8 cellular contexts compared by ENCODE assay signal in the genomic region with DNA sequence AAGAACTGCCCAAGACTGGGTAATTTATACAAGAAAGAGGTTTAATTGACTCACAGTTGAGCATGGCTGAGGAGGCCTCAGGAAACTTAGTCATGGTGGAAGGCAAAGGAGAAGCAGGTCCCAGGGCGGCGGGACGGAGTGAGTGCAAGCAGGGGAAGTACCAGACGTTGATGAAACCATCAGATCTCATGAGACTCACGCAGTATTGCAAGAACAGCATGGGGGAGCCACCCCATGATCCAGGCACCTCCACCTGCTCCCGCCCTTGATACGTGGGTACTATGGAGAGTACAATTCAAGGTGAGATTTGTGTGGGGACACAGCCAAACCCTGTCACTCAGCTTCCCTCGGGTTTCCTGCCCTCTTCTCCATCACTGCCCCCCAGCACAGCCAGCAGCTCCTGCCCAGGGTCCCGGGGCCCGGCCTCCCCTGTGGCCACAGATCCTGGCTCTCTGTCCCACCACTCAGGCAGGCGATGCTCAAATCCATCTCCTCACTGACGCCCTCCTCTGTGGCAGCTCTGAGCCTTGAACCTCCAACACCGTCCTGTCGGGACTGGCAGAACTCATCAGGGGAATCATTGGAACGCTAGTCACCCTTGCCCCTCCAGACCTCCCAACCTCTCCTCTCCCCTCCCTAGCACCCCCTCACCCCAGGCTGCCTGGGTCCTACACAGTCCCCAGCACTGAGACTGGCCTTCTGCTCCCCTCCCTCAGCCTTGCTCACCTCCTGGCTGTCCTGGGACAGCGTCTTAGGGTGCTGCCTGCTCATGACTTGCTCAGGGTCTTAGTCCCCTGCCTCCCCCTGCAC. TPM values are rescaled to one million over a fixed set of nuclear protein-coding genes. Genes with fewer than 3 reads are reported as not detected.
DNase-seq lines count a peak whose midpoint lies in the region; ATAC-seq and TF ChIP-seq lines count a peak whose summit lies in the region.

No MANE protein-coding gene starts in this region.

- no peaks in the 10 kb centered on the region for H3K36me3 Mint-ChIP-seq in activated CD4-positive, alpha-beta memory T cell treated with anti-CD3 and anti-CD28 coated beads for 36 hours
- no peaks in the 10 kb centered on the region for H3K36me3 Mint-ChIP-seq in activated CD4-positive, alpha-beta memory T cell treated with anti-CD3 and anti-CD28 coated beads, Interleukin-2, amount 10 ng/mL, durations not matched to agents 7 days and 5 days (ENCODE audit: low read depth)
- H3K36me3 Mint-ChIP-seq in H9 (ENCODE audit: insufficient read depth in 1 of 3, low read depth in 3 of 3) (peaks cover 0 to 2% (median 0%) of the 10 kb centered on the region in 3 experiments; a peak in 2 of 7 replicates), osteocyte (ENCODE audit: unreplicated experiment) (no peaks in the 10 kb centered on the region)

- no peaks in the 10 kb centered on the region for H3K36me3 ChIP-seq in adrenal gland (replicated peaks in 1 of 2)

- no CpG with 5 or more reads among the region's 16 CpGs for whole genome bisulfite sequencing in H9 (ENCODE audit: extremely low coverage, insufficient read length, low lambda C conversion rate)
- WGBS in adrenal gland, 4 donors, result 73 to 89% (median 78%) methylated on average over 11 to 16 of the region's 16 CpGs

- H3K4me2 ChIP-seq in H9 (ENCODE audit: insufficient read depth, insufficient read length, low read length), result no peak overlapping the region

- H3K4me3 ChIP-seq in adrenal gland, result no peak overlapping the region

- H3K27me3 ChIP-seq in H9 (ENCODE audit: insufficient read depth, low read length) (no peaks in the 10 kb centered on the region; the same call in 1 of the 2 replicates), adrenal gland (peaks cover 15% of the 10 kb centered on the region)

- no peak overlapping the region for H3K4me3 Mint-ChIP-seq in activated CD4-positive, alpha-beta memory T cell treated with anti-CD3 and anti-CD28 coated beads for 36 hours
- H3K4me3 Mint-ChIP-seq in activated CD4-positive, alpha-beta memory T cell treated with anti-CD3 and anti-CD28 coated beads, Interleukin-2, amount 10 ng/mL, durations not matched to agents 7 days and 5 days, result no peak overlapping the region
- no peak overlapping the region for H3K4me3 Mint-ChIP-seq in H9
- no peak overlapping the region for H3K4me3 Mint-ChIP-seq in osteocyte (ENCODE audit: unreplicated experiment)

- H3K79me1 ChIP-seq in H9 (ENCODE audit: insufficient read depth, low read depth, low read length, poor library complexity, severe bottlenecking), result no peaks in the 10 kb centered on the region

- no peak overlapping the region for H2BK12ac ChIP-seq in H9 (ENCODE audit: insufficient read length, low read depth, low read length)

- CTCF ChIA-PET in activated CD4-positive, alpha-beta memory T cell treated with anti-CD3 and anti-CD28 coated beads for 36 hours (lab: Charles Lee), result no interaction called here
- CTCF ChIA-PET in activated CD4-positive, alpha-beta memory T cell treated with anti-CD3 and anti-CD28 coated beads, Interleukin-2, amount 10 ng/mL, durations not matched to agents 7 days and 5 days (lab: Charles Lee), result no interaction called here

- intact Hi-C loops in activated CD4-positive, alpha-beta memory T cell treated with anti-CD3 and anti-CD28 coated beads for 36 hours (cut with micrococcal nuclease), result no loop called here
- intact Hi-C loops in adrenal gland (cut with DNase I), result no loop called here

- no peak overlapping the region for H3K27ac ChIP-seq in H9 (ENCODE audit: insufficient read length, low read depth, low read length)
- no peak overlapping the region for H3K27ac ChIP-seq in adrenal gland

- H2BK15ac ChIP-seq in H9 (ENCODE audit: low read depth, low read length), result no peak overlapping the region

- POLR2A ChIA-PET in activated CD4-positive, alpha-beta memory T cell treated with anti-CD3 and anti-CD28 coated beads for 36 hours (lab: Charles Lee), result no interaction called here
- POLR2A ChIA-PET in activated CD4-positive, alpha-beta memory T cell treated with anti-CD3 and anti-CD28 coated beads, Interleukin-2, amount 10 ng/mL, durations not matched to agents 7 days and 5 days (lab: Charles Lee), result no interaction called here

- H3K23me2 ChIP-seq in H9 (ENCODE audit: insufficient read length, low read depth, low read length, poor library complexity, severe bottlenecking), result no peaks in the 10 kb centered on the region

- H4K20me1 ChIP-seq in H9 (ENCODE audit: control insufficient read depth, insufficient read depth, insufficient read length), result no peaks in the 10 kb centered on the region

- H2AFZ ChIP-seq in H9 (ENCODE audit: low read length), result no peak overlapping the region

- no peak overlapping the region for H2BK120ac ChIP-seq in H9 (ENCODE audit: low read depth, low read length, poor library complexity, severe bottlenecking)

- H3K4ac ChIP-seq in H9 (ENCODE audit: low read depth, low read length), result no peak overlapping the region

- no peak overlapping the region for H3T11ph ChIP-seq in H9 (ENCODE audit: low read length)

- H2AK5ac ChIP-seq in H9 (ENCODE audit: insufficient read length, low read length), result no peak overlapping the region

- H2BK20ac ChIP-seq in H9 (ENCODE audit: low read depth, low read length, poor library complexity, severe bottlenecking), result no peak overlapping the region

- H3K79me2 ChIP-seq in H9 (ENCODE audit: insufficient read depth, low read length), result no peaks in the 10 kb centered on the region

- no peak overlapping the region for H4K91ac ChIP-seq in H9 (ENCODE audit: insufficient read length, low read depth, low read length)

- no peak overlapping the region for H3K14ac ChIP-seq in H9 (ENCODE audit: insufficient read depth, low read length)

- no peak overlapping the region for H3K23ac ChIP-seq in H9 (ENCODE audit: insufficient read length, low read depth, low read length)

- no peaks in the 10 kb centered on the region; the same call in 1 of the 2 replicates for H3K4me1 ChIP-seq in H9 (ENCODE audit: insufficient read depth, low read length)
- peaks cover 2 to 4% of the 10 kb centered on the region in 2 donors for H3K4me1 ChIP-seq in adrenal gland (replicated peaks in 1 of 2)

- H3K9me3 ChIP-seq in H9 (ENCODE audit: control insufficient read depth, low read depth, low read length) (no peaks in the 10 kb centered on the region), adrenal gland (replicated peaks in 1 of 3) (no peaks in the 10 kb centered on the region)

- DNase-seq in activated CD4-positive, alpha-beta memory T cell treated with anti-CD3 and anti-CD28 coated beads for 36 hours, result peak; percentile 61
- DNase-seq in activated CD4-positive, alpha-beta memory T cell treated with anti-CD3 and anti-CD28 coated beads, Interleukin-2, amount 10 ng/mL, durations not matched to agents 7 days and 5 days, result no peak
- DNase-seq in H9 (peak; percentile 22), adrenal gland (peak in 4 of 7 donors; percentile 6 to 45 (median 17)), osteocyte (ENCODE audit: extremely low spot score, unreplicated experiment) (no peak), nucleus accumbens (lab: John Stamatoyannopoulos, UW) (no peak), midbrain (lab: John Stamatoyannopoulos, UW) (no peak)

- no peak overlapping the region for H3K56ac ChIP-seq in H9 (ENCODE audit: insufficient read length, low read depth, low read length)

- H3K9me3 Mint-ChIP-seq in activated CD4-positive, alpha-beta memory T cell treated with anti-CD3 and anti-CD28 coated beads for 36 hours, result no peaks in the 10 kb centered on the region
- no peaks in the 10 kb centered on the region for H3K9me3 Mint-ChIP-seq in activated CD4-positive, alpha-beta memory T cell treated with anti-CD3 and anti-CD28 coated beads, Interleukin-2, amount 10 ng/mL, durations not matched to agents 7 days and 5 days
- H3K9me3 Mint-ChIP-seq in H9 (peaks cover 0 to 5% of the 10 kb centered on the region in 2 experiments; a peak in 3 of 5 replicates), osteocyte (ENCODE audit: unreplicated experiment) (no peaks in the 10 kb centered on the region)

- H3K27ac Mint-ChIP-seq in activated CD4-positive, alpha-beta memory T cell treated with anti-CD3 and anti-CD28 coated beads for 36 hours, result no peak overlapping the region
- no peak overlapping the region for H3K27ac Mint-ChIP-seq in activated CD4-positive, alpha-beta memory T cell treated with anti-CD3 and anti-CD28 coated beads, Interleukin-2, amount 10 ng/mL, durations not matched to agents 7 days and 5 days
- H3K27ac Mint-ChIP-seq in H9, result no peak overlapping the region
- H3K27ac Mint-ChIP-seq in osteocyte (ENCODE audit: unreplicated experiment), result peak overlapping the region; percentile 6

- no peak overlapping the region for H2BK5ac ChIP-seq in H9 (ENCODE audit: insufficient read length, low read length)

- H3K18ac ChIP-seq in H9 (ENCODE audit: insufficient read length, low read depth, low read length), result no peak overlapping the region

- no peak overlapping the region for H3K9ac ChIP-seq in H9 (ENCODE audit: extremely low read depth, insufficient read length, low read length)

- no peak overlapping the region for H4K5ac ChIP-seq in H9 (ENCODE audit: insufficient read length, low read depth, low read length)

- H3K4me1 Mint-ChIP-seq in activated CD4-positive, alpha-beta memory T cell treated with anti-CD3 and anti-CD28 coated beads for 36 hours (ENCODE audit: low read depth), result peaks cover 5% of the 10 kb centered on the region
- H3K4me1 Mint-ChIP-seq in activated CD4-positive, alpha-beta memory T cell treated with anti-CD3 and anti-CD28 coated beads, Interleukin-2, amount 10 ng/mL, durations not matched to agents 7 days and 5 days, result no peaks in the 10 kb centered on the region
- H3K4me1 Mint-ChIP-seq in H9 (peaks cover 2% of the 10 kb centered on the region in 2 experiments; a peak in 1 of 4 replicates), osteocyte (ENCODE audit: unreplicated experiment) (peaks cover 50% of the 10 kb centered on the region)

- ATAC-seq in HG03460 (IDR thresholded peaks at IDR 0.05; ENCODE audit: unreplicated experiment), result no peak

- TF ChIP-seq POLR2A in adrenal gland (IDR thresholded peaks at IDR 0.05), result no peak

- H3K27me3 Mint-ChIP-seq in activated CD4-positive, alpha-beta memory T cell treated with anti-CD3 and anti-CD28 coated beads for 36 hours, result peaks cover 33% of the 10 kb centered on the region
- peaks cover 2% of the 10 kb centered on the region for H3K27me3 Mint-ChIP-seq in activated CD4-positive, alpha-beta memory T cell treated with anti-CD3 and anti-CD28 coated beads, Interleukin-2, amount 10 ng/mL, durations not matched to agents 7 days and 5 days
- peaks cover 67% of the 10 kb centered on the region for H3K27me3 Mint-ChIP-seq in H9 (ENCODE audit: low read depth)
- peaks cover 3% of the 10 kb centered on the region for H3K27me3 Mint-ChIP-seq in osteocyte (ENCODE audit: unreplicated experiment)

- H4K8ac ChIP-seq in H9 (replicated peaks; ENCODE audit: insufficient read length, low read depth, low read length), result no peak overlapping the region

- TF ChIP-seq CTCF in H9 (conservative IDR thresholded peaks at IDR 0.05) (no peak), adrenal gland (IDR thresholded peaks at IDR 0.05) (no peak), osteocyte (IDR thresholded peaks at IDR 0.05) (no peak)

RNA-seq across cellular contexts. Expression of a gene that starts 37.6 kb away (rescaled TPM):
- total RNA-seq in activated CD4-positive, alpha-beta memory T cell treated with anti-CD3 and anti-CD28 coated beads for 36 hours, result 10 to 100 TPM; 12.2 to 15.1 TPM
- 1 to 10 TPM; 7.1 to 8.9 TPM for total RNA-seq in activated CD4-positive, alpha-beta memory T cell treated with anti-CD3 and anti-CD28 coated beads, Interleukin-2, amount 10 ng/mL, durations not matched to agents 7 days and 5 days
- total RNA-seq in H9 (2021), result 25.8 and 26.1 TPM in 2 replicates
- 100 to 1,000 TPM in 3 of 8 donors, 10 to 100 TPM in 5; 45.9 to 274 (median 85.1) TPM for total RNA-seq in adrenal gland
- 10 to 100 TPM; 24.4 to 75.5 (median 25.3) TPM for polyA plus RNA-seq in adrenal gland
- total RNA-seq in osteocyte, result 56.9 and 59.8 TPM in 2 replicates

RNA-seq across cellular contexts. Expression of a gene that starts 55.8 kb away (rescaled TPM):
- not detected for total RNA-seq in activated CD4-positive, alpha-beta memory T cell treated with anti-CD3 and anti-CD28 coated beads for 36 hours
- total RNA-seq in activated CD4-positive, alpha-beta memory T cell treated with anti-CD3 and anti-CD28 coated beads, Interleukin-2, amount 10 ng/mL, durations not matched to agents 7 days and 5 days, result under 1 TPM in 1 of 2 experiments, not detected in 1; 0.20 TPM
- total RNA-seq in H9 (2021), result 0.09 and 0.13 TPM in 2 replicates
- 10 to 100 TPM in 1 of 8 donors, 1 to 10 TPM in 5, under 1 TPM in 2; 0.85 to 55.0 (median 3.1) TPM for total RNA-seq in adrenal gland
- 10 to 100 TPM in 1 of 3 donors, 1 to 10 TPM in 2; 2.5 to 11.6 (median 3.7) TPM for polyA plus RNA-seq in adrenal gland
- total RNA-seq in osteocyte, result 0.78 and 0.83 TPM in 2 replicates

Comparison
In these comparisons a context has a peak if more than half of its experiments do, and no peak if none do; other contexts are left out.
1. DNase-seq: peak in activated CD4-positive, alpha-beta memory T cell treated with anti-CD3 and anti-CD28 coated beads for 36 hours (single experiment), H9 (single experiment) and adrenal gland (4 of 7); none in activated CD4-positive, alpha-beta memory T cell treated with anti-CD3 and anti-CD28 coated beads, Interleukin-2, amount 10 ng/mL, durations not matched to agents 7 days and 5 days (single experiment), osteocyte (single experiment), nucleus accumbens (0 of 56) and midbrain (single experiment).